Comparison of ENCODE assay signal across 11 cellular contexts in genomic region chr14:59337151-59337611, GRCh38.
DNase-seq lines count a peak whose midpoint lies in the region; ATAC-seq and TF ChIP-seq lines count a peak whose summit lies in the region.
"Had no signal": no experiment of that assay in that cellular context is flagged by ENCODE, and none has a peak within 500 bp of the region (broad histone marks: within the 10 kb centered on the region; RNA-seq: fewer than 3 reads in every experiment).

No MANE protein-coding gene starts in this region.

- no peak overlapping the region for H3T11ph ChIP-seq in H9 (ENCODE audit: low read length)

- no peaks in the 10 kb centered on the region for H3K79me2 ChIP-seq in H9 (ENCODE audit: insufficient read depth, low read length)

- H3K36me3 Mint-ChIP-seq in WTC11: peaks cover 5% of the 10 kb centered on the region
- peaks cover 7 to 57% (median 42%) of the 10 kb centered on the region in 5 donors for H3K36me3 Mint-ChIP-seq in naive thymus-derived CD4-positive, alpha-beta T cell
- peaks cover under 1 to 4% (median 3%) of the 10 kb centered on the region in 3 experiments; a peak in 3 of 7 replicates for H3K36me3 Mint-ChIP-seq in H9 (ENCODE audit: insufficient read depth in 1 of 3, low read depth in 3 of 3)
- peaks cover 46% of the 10 kb centered on the region for H3K36me3 Mint-ChIP-seq in CD8-positive, alpha-beta T cell

- DNase-seq in WTC11 (ENCODE audit: low spot score) (no peak), fibroblast of peridontal ligament (ENCODE audit: extremely low read depth) (peak; percentile 61), ureter (ENCODE audit: low spot score) (peak; percentile 55), DMS 273 (lab: John Stamatoyannopoulos, UW; ENCODE audit: unreplicated experiment) (no peak), H9 (no peak)
- no peak for DNase-seq in naive thymus-derived CD4-positive, alpha-beta T cell
- DNase-seq in CD8-positive, alpha-beta T cell: no peak
- DNase-seq: activated T-cell treated with anti-CD3 and anti-CD28 coated beads, Interleukin-2, amount 50 U/mL, for 72 hours; NCI-H524; T-helper 9 cell had no signal

- no peak overlapping the region for H2BK120ac ChIP-seq in H9 (ENCODE audit: low read depth, low read length, poor library complexity, severe bottlenecking)

- H3K23ac ChIP-seq in H9 (ENCODE audit: insufficient read length, low read depth, low read length): no peak overlapping the region

- H3K27me3 Mint-ChIP-seq in WTC11 (ENCODE audit: low read depth): no peaks in the 10 kb centered on the region
- H3K27me3 Mint-ChIP-seq in naive thymus-derived CD4-positive, alpha-beta T cell: no peaks in the 10 kb centered on the region
- H3K27me3 Mint-ChIP-seq in H9 (ENCODE audit: low read depth): no peaks in the 10 kb centered on the region
- H3K27me3 Mint-ChIP-seq in CD8-positive, alpha-beta T cell (ENCODE audit: low read depth): no peaks in the 10 kb centered on the region

- no peaks in the 10 kb centered on the region for H3K23me2 ChIP-seq in H9 (ENCODE audit: insufficient read length, low read depth, low read length, poor library complexity, severe bottlenecking)

- POLR2A ChIA-PET in WTC11 (lab: Charles Lee): no interaction called here
- POLR2A ChIA-PET in naive thymus-derived CD4-positive, alpha-beta T cell (lab: Charles Lee): no interaction called here
- POLR2A ChIA-PET in CD8-positive, alpha-beta T cell (lab: Charles Lee): no interaction called here

- H3K4ac ChIP-seq in H9 (ENCODE audit: low read depth, low read length): no peak overlapping the region

- H2AK5ac ChIP-seq in H9 (ENCODE audit: insufficient read length, low read length): no peak overlapping the region

- H3K9me3 Mint-ChIP-seq in WTC11 (no peaks in the 10 kb centered on the region), H9 (no peaks in the 10 kb centered on the region)
- peaks cover 0 to 2% (median 0%) of the 10 kb centered on the region in 11 donors for H3K9me3 Mint-ChIP-seq in naive thymus-derived CD4-positive, alpha-beta T cell
- no peaks in the 10 kb centered on the region for H3K9me3 Mint-ChIP-seq in CD8-positive, alpha-beta T cell
- H3K9me3 Mint-ChIP-seq: activated T-cell treated with anti-CD3 and anti-CD28 coated beads, Interleukin-2, amount 50 U/mL, for 72 hours had no signal

- H3K4me3 ChIP-seq in naive thymus-derived CD4-positive, alpha-beta T cell (ENCODE audit: low read length): no peak overlapping the region
- H3K4me3 ChIP-seq in CD8-positive, alpha-beta T cell (ENCODE audit: low read depth, low read length): no peak overlapping the region

- WGBS in H9 (ENCODE audit: extremely low coverage, insufficient read length, low lambda C conversion rate): no CpG with 5 or more reads among the region's 4 CpGs

- peaks cover 81% of the 10 kb centered on the region for H3K4me1 Mint-ChIP-seq in WTC11
- peaks cover 0 to 2% (median 0%) of the 10 kb centered on the region in 7 donors for H3K4me1 Mint-ChIP-seq in naive thymus-derived CD4-positive, alpha-beta T cell
- H3K4me1 Mint-ChIP-seq in H9: peaks cover 41 to 52% of the 10 kb centered on the region in 2 experiments
- no peaks in the 10 kb centered on the region for H3K4me1 Mint-ChIP-seq in CD8-positive, alpha-beta T cell (ENCODE audit: low read depth)

- no peak overlapping the region for H2BK12ac ChIP-seq in H9 (ENCODE audit: insufficient read length, low read depth, low read length)

- CTCF ChIA-PET in WTC11 (lab: Charles Lee): no interaction called here
- CTCF ChIA-PET in naive thymus-derived CD4-positive, alpha-beta T cell (lab: Charles Lee): no interaction called here
- CTCF ChIA-PET in CD8-positive, alpha-beta T cell (lab: Charles Lee): no interaction called here

- no peak overlapping the region for H3K56ac ChIP-seq in H9 (ENCODE audit: insufficient read length, low read depth, low read length)

- TF ChIP-seq CTCF in WTC11 (IDR thresholded peaks at IDR 0.05) (no peak), H9 (conservative IDR thresholded peaks at IDR 0.05) (no peak)
- no peak for TF ChIP-seq CTCF in CD8-positive, alpha-beta T cell (IDR thresholded peaks at IDR 0.05)

- H3K18ac ChIP-seq in H9 (ENCODE audit: insufficient read length, low read depth, low read length): no peak overlapping the region

- H2BK15ac ChIP-seq in H9 (ENCODE audit: low read depth, low read length): no peak overlapping the region

- no peak overlapping the region for H4K91ac ChIP-seq in H9 (ENCODE audit: insufficient read length, low read depth, low read length)

- H3K4me2 ChIP-seq in H9 (ENCODE audit: insufficient read depth, insufficient read length, low read length): no peak overlapping the region

- no peak overlapping the region for H4K8ac ChIP-seq in H9 (replicated peaks; ENCODE audit: insufficient read length, low read depth, low read length)

- H4K5ac ChIP-seq in H9 (ENCODE audit: insufficient read length, low read depth, low read length): no peak overlapping the region

- no peak overlapping the region for H2BK5ac ChIP-seq in H9 (ENCODE audit: insufficient read length, low read length)

- no peaks in the 10 kb centered on the region for H3K9me3 ChIP-seq in naive thymus-derived CD4-positive, alpha-beta T cell (ENCODE audit: control insufficient read depth in 2 of 3, low read length in 3 of 3)
- no peaks in the 10 kb centered on the region for H3K9me3 ChIP-seq in H9 (ENCODE audit: control insufficient read depth, low read depth, low read length)
- H3K9me3 ChIP-seq in CD8-positive, alpha-beta T cell (ENCODE audit: low read length): no peaks in the 10 kb centered on the region

- H3K27ac ChIP-seq in naive thymus-derived CD4-positive, alpha-beta T cell (ENCODE audit: low read depth, low read length): no peak overlapping the region
- no peak overlapping the region for H3K27ac ChIP-seq in H9 (ENCODE audit: insufficient read length, low read depth, low read length)
- no peak overlapping the region for H3K27ac ChIP-seq in CD8-positive, alpha-beta T cell (ENCODE audit: low read depth, low read length)

- H3K27me3 ChIP-seq in naive thymus-derived CD4-positive, alpha-beta T cell (ENCODE audit: control insufficient read depth in 2 of 2, insufficient read depth in 2 of 2, low read length in 2 of 2): no peaks in the 10 kb centered on the region
- no peaks in the 10 kb centered on the region for H3K27me3 ChIP-seq in H9 (ENCODE audit: insufficient read depth, low read length)
- no peaks in the 10 kb centered on the region for H3K27me3 ChIP-seq in CD8-positive, alpha-beta T cell (ENCODE audit: insufficient read depth, low read length)

- H3K27ac Mint-ChIP-seq in WTC11: peak overlapping the region; percentile 75
- no peak overlapping the region for H3K27ac Mint-ChIP-seq in naive thymus-derived CD4-positive, alpha-beta T cell
- peak overlapping the region in 1 of 3 experiments; percentile 33; a peak in 1 of 7 replicates for H3K27ac Mint-ChIP-seq in H9
- no peak overlapping the region for H3K27ac Mint-ChIP-seq in CD8-positive, alpha-beta T cell
- H3K27ac Mint-ChIP-seq: activated T-cell treated with anti-CD3 and anti-CD28 coated beads, Interleukin-2, amount 50 U/mL, for 72 hours had no signal

- H3K14ac ChIP-seq in H9 (ENCODE audit: insufficient read depth, low read length): no peak overlapping the region

- H4K20me1 ChIP-seq in H9 (ENCODE audit: control insufficient read depth, insufficient read depth, insufficient read length): no peaks in the 10 kb centered on the region

- H3K9ac ChIP-seq in H9 (ENCODE audit: extremely low read depth, insufficient read length, low read length): no peak overlapping the region

- no peak overlapping the region for H2BK20ac ChIP-seq in H9 (ENCODE audit: low read depth, low read length, poor library complexity, severe bottlenecking)

- no peak overlapping the region for H3K4me3 Mint-ChIP-seq in WTC11
- H3K4me3 Mint-ChIP-seq in naive thymus-derived CD4-positive, alpha-beta T cell: no peak overlapping the region
- no peak overlapping the region for H3K4me3 Mint-ChIP-seq in H9
- H3K4me3 Mint-ChIP-seq in CD8-positive, alpha-beta T cell: no peak overlapping the region
- H3K4me3 Mint-ChIP-seq: activated T-cell treated with anti-CD3 and anti-CD28 coated beads, Interleukin-2, amount 50 U/mL, for 72 hours had no signal

- H3K36me3 ChIP-seq in naive thymus-derived CD4-positive, alpha-beta T cell (ENCODE audit: control insufficient read depth in 2 of 3, insufficient read depth in 3 of 3, low read length in 3 of 3): peaks cover 0 to 5% (median 0%) of the 10 kb centered on the region in 3 experiments
- no peaks in the 10 kb centered on the region for H3K36me3 ChIP-seq in CD8-positive, alpha-beta T cell (ENCODE audit: insufficient read depth, low read length)

- no peak overlapping the region for H2AFZ ChIP-seq in H9 (ENCODE audit: low read length)

- H3K79me1 ChIP-seq in H9 (ENCODE audit: insufficient read depth, low read depth, low read length, poor library complexity, severe bottlenecking): no peaks in the 10 kb centered on the region

- peak; percentile 68 for ATAC-seq in WTC11
- ATAC-seq in naive thymus-derived CD4-positive, alpha-beta T cell: peak; percentile 18
- ATAC-seq in HG03196 (IDR thresholded peaks at IDR 0.05; ENCODE audit: unreplicated experiment): no peak
- no peak for ATAC-seq in CD8-positive, alpha-beta T cell
- ATAC-seq: activated T-cell treated with anti-CD3 and anti-CD28 coated beads, Interleukin-2, amount 50 U/mL, for 72 hours had no signal

- no peaks in the 10 kb centered on the region for H3K4me1 ChIP-seq in naive thymus-derived CD4-positive, alpha-beta T cell (ENCODE audit: control insufficient read depth in 2 of 2, insufficient read depth in 2 of 2, low read length in 2 of 2)
- H3K4me1 ChIP-seq in H9 (ENCODE audit: insufficient read depth, low read length): peaks cover 15% of the 10 kb centered on the region; the same call in 1 of the 2 replicates
- H3K4me1 ChIP-seq in CD8-positive, alpha-beta T cell (ENCODE audit: insufficient read depth, low read length): no peaks in the 10 kb centered on the region

- intact Hi-C loops in naive thymus-derived CD4-positive, alpha-beta T cell (cut with micrococcal nuclease): no loop called here
- intact Hi-C loops in CD8-positive, alpha-beta T cell (cut with DNase I, micrococcal nuclease): no loop called here

TF ChIP-seq in WTC11, 78 proteins besides CTCF, POLR2A, EP300 and RAD21 (continues in another document):
- TF ChIP-seq, protein P1, sequence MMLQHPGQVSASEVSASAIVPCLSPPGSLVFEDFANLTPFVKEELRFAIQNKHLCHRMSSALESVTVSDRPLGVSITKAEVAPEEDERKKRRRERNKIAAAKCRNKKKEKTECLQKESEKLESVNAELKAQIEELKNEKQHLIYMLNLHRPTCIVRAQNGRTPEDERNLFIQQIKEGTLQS (CRISPR knock-in tag; conservative IDR thresholded peaks at IDR 0.05): no peak
- TF ChIP-seq GRHL2 (CRISPR knock-in tag; IDR thresholded peaks at IDR 0.05; ENCODE audit: insufficient replicate concordance, severe bottlenecking): no peak
- no peak for TF ChIP-seq ZNF263 (CRISPR knock-in tag; IDR thresholded peaks at IDR 0.05; ENCODE audit: low read depth)

Comparison
In these comparisons a context has a peak if more than half of its experiments do, and no peak if none do; other contexts are left out.
1. ATAC-seq: peak in WTC11 (single experiment) and naive thymus-derived CD4-positive, alpha-beta T cell (single experiment); none in HG03196 (single experiment) and CD8-positive, alpha-beta T cell (single experiment).
2. DNase-seq: peak in fibroblast of peridontal ligament (single experiment) and ureter (single experiment); none in WTC11 (single experiment), naive thymus-derived CD4-positive, alpha-beta T cell (0 of 9), DMS 273 (single experiment), H9 (single experiment) and CD8-positive, alpha-beta T cell (0 of 7).